8 cellular contexts compared by ENCODE assay signal in the genomic region with DNA sequence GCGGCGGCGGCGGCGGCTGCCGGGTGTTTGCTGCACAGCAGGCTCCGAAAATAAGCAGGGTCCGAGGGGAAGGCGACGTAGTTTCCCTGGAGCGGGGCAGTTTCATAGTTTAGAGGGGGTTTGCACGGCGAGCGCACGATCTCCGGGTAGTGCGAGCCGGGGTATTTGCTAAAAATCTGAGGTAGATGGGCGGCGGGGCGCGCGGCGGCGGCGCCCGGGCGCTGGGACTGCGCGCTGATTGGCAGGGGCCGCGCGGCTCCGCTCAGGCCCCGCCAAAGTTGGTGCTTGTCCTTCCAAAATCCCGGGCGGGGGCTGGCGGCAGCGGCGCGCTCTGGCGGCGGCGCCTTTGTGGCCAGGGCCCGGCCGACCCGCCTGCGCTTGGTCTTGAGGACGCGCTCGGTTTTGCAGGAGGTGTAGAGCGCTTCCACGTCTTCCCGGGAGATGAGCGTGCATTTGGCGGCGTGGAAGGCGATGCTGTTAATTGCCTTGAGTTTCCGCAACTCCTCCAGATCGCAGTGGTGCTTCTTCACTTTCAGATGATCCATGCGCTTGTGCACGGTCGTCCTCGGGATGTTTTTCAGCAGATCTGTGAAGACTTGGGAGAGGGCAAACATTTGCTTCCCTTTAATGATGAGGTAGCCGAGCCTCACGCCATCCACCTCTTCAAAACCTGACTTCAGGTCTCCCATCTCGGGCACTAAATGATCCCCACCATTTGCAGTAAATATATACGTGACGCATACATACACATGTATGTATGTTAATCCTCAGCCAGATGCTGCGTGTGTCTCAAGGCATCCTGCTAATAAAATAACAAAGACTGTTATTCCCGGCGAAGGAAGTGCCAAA. TPM values are rescaled to one million over a fixed set of nuclear protein-coding genes. Genes with fewer than 3 reads are reported as not detected.
DNase-seq lines count a peak whose midpoint lies in the region; ATAC-seq and TF ChIP-seq lines count a peak whose summit lies in the region.

No MANE protein-coding gene starts in this region.

- H3K27me3 ChIP-seq in H9 (ENCODE audit: insufficient read depth, low read length) (peaks cover 19% of the 10 kb centered on the region; the same call in 1 of the 2 replicates), heart left ventricle (peaks cover 0 to 57% (median 0%) of the 10 kb centered on the region in 9 donors), parathyroid adenoma (ENCODE audit: control insufficient read depth, insufficient read depth, low read length) (no peaks in the 10 kb centered on the region)

- peaks cover 45% of the 10 kb centered on the region for H3K27me3 Mint-ChIP-seq in H9 (ENCODE audit: low read depth)
- peaks cover 64% of the 10 kb centered on the region for H3K27me3 Mint-ChIP-seq in activated T-helper 2 cell treated with anti-CD3 and anti-CD28 coated beads, Interferon-gamma antibody, Interleukin-2, Interleukin-4, amounts not matched to agents 10 μg/mL and 5 μg/mL and 100 μg/mL, durations not matched to agents 14 hours and 24 hours and 36 hours (ENCODE audit: low read depth)

- no peaks in the 10 kb centered on the region for H3K79me1 ChIP-seq in H9 (ENCODE audit: insufficient read depth, low read depth, low read length, poor library complexity, severe bottlenecking)

- no peak overlapping the region for H3K56ac ChIP-seq in H9 (ENCODE audit: insufficient read length, low read depth, low read length)

- H3K4me3 ChIP-seq in heart left ventricle: peak overlapping the region; percentile 52 to 80 (median 70)
- peak overlapping the region; percentile 61 for H3K4me3 ChIP-seq in parathyroid adenoma (ENCODE audit: low read depth, low read length)

- H3K18ac ChIP-seq in H9 (ENCODE audit: insufficient read length, low read depth, low read length): no peak overlapping the region

- H3K14ac ChIP-seq in H9 (ENCODE audit: insufficient read depth, low read length): 0 out of 2 replicates have a peak overlapping the region, but pooled peaks have one; percentile 57

- peak overlapping the region; percentile 89 for H3K4me2 ChIP-seq in H9 (ENCODE audit: insufficient read depth, insufficient read length, low read length)
- peak overlapping the region; percentile 94 for H3K4me2 ChIP-seq in parathyroid adenoma (ENCODE audit: low read length)

- no peak overlapping the region for H3K23ac ChIP-seq in H9 (ENCODE audit: insufficient read length, low read depth, low read length)

- H2BK12ac ChIP-seq in H9 (ENCODE audit: insufficient read length, low read depth, low read length): no peak overlapping the region

- no peak overlapping the region for H2AK5ac ChIP-seq in H9 (ENCODE audit: insufficient read length, low read length)

- H3K79me2 ChIP-seq in H9 (ENCODE audit: insufficient read depth, low read length) (no peaks in the 10 kb centered on the region), parathyroid adenoma (no peaks in the 10 kb centered on the region)

- ATAC-seq in heart left ventricle: peak; percentile 12 to 83 (median 66)

- H2BK120ac ChIP-seq in H9 (ENCODE audit: low read depth, low read length, poor library complexity, severe bottlenecking): no peak overlapping the region

- H3K23me2 ChIP-seq in H9 (ENCODE audit: insufficient read length, low read depth, low read length, poor library complexity, severe bottlenecking): peaks cover 47% of the 10 kb centered on the region

- peak overlapping the region; percentile 85 to 87 for H3K4me3 Mint-ChIP-seq in H9
- peak overlapping the region; percentile 65 for H3K4me3 Mint-ChIP-seq in activated T-helper 2 cell treated with anti-CD3 and anti-CD28 coated beads, Interferon-gamma antibody, Interleukin-2, Interleukin-4, amounts not matched to agents 10 μg/mL and 5 μg/mL and 100 μg/mL, durations not matched to agents 14 hours and 24 hours and 36 hours (ENCODE audit: low read depth)

- H2BK15ac ChIP-seq in H9 (ENCODE audit: low read depth, low read length): no peak overlapping the region

- H3K4me1 Mint-ChIP-seq in H9: peaks cover 80 to 82% of the 10 kb centered on the region in 2 experiments
- peaks cover 39% of the 10 kb centered on the region for H3K4me1 Mint-ChIP-seq in activated T-helper 2 cell treated with anti-CD3 and anti-CD28 coated beads, Interferon-gamma antibody, Interleukin-2, Interleukin-4, amounts not matched to agents 10 μg/mL and 5 μg/mL and 100 μg/mL, durations not matched to agents 14 hours and 24 hours and 36 hours (ENCODE audit: low read depth)

- H3K9me3 ChIP-seq in H9 (ENCODE audit: control insufficient read depth, low read depth, low read length) (no peaks in the 10 kb centered on the region), heart left ventricle (no peaks in the 10 kb centered on the region), parathyroid adenoma (ENCODE audit: control insufficient read depth, low read length) (no peaks in the 10 kb centered on the region)

- H3K36me3 Mint-ChIP-seq in H9 (ENCODE audit: insufficient read depth in 1 of 3, low read depth in 3 of 3): no peaks in the 10 kb centered on the region; a peak in 1 of 7 replicates
- no peaks in the 10 kb centered on the region for H3K36me3 Mint-ChIP-seq in activated T-helper 2 cell treated with anti-CD3 and anti-CD28 coated beads, Interferon-gamma antibody, Interleukin-2, Interleukin-4, amounts not matched to agents 10 μg/mL and 5 μg/mL and 100 μg/mL, durations not matched to agents 14 hours and 24 hours and 36 hours (ENCODE audit: low read depth)

- H3K9me3 Mint-ChIP-seq in H9: no peaks in the 10 kb centered on the region; a peak in 2 of 5 replicates
- no peaks in the 10 kb centered on the region for H3K9me3 Mint-ChIP-seq in activated T-helper 2 cell treated with anti-CD3 and anti-CD28 coated beads, Interferon-gamma antibody, Interleukin-2, Interleukin-4, amounts not matched to agents 10 μg/mL and 5 μg/mL and 100 μg/mL, durations not matched to agents 14 hours and 24 hours and 36 hours

- H3K4ac ChIP-seq in H9 (ENCODE audit: low read depth, low read length): no peak overlapping the region

- no peak overlapping the region for H2AFZ ChIP-seq in H9 (ENCODE audit: low read length)
- H2AFZ ChIP-seq in parathyroid adenoma: peak overlapping the region; percentile 79

- no peaks in the 10 kb centered on the region for H3K36me3 ChIP-seq in heart left ventricle
- H3K36me3 ChIP-seq in parathyroid adenoma (ENCODE audit: control insufficient read depth, insufficient read depth, low read length): no peaks in the 10 kb centered on the region

- no peak overlapping the region for H3T11ph ChIP-seq in H9 (ENCODE audit: low read length)

- H3K4me1 ChIP-seq in H9 (ENCODE audit: insufficient read depth, low read length): peaks cover 11% of the 10 kb centered on the region; the same call in 1 of the 2 replicates
- peaks cover 0 to 48% (median 15%) of the 10 kb centered on the region in 12 donors for H3K4me1 ChIP-seq in heart left ventricle
- peaks cover 12% of the 10 kb centered on the region for H3K4me1 ChIP-seq in parathyroid adenoma

- H2BK5ac ChIP-seq in H9 (ENCODE audit: insufficient read length, low read length): no peak overlapping the region

- WGBS in H9 (ENCODE audit: extremely low coverage, insufficient read length, low lambda C conversion rate): no CpG with 5 or more reads among the region's 72 CpGs
- WGBS in heart left ventricle, 4 donors: 1 to 6% (median 2%) methylated on average over 14 to 72 of the region's 72 CpGs

- no peak overlapping the region for H3K27ac ChIP-seq in H9 (ENCODE audit: insufficient read length, low read depth, low read length)
- peak overlapping the region; percentile 47 to 90 (median 84) for H3K27ac ChIP-seq in heart left ventricle
- H3K27ac ChIP-seq in parathyroid adenoma: peak overlapping the region; percentile 70

- no peak overlapping the region for H2BK20ac ChIP-seq in H9 (ENCODE audit: low read depth, low read length, poor library complexity, severe bottlenecking)

- peak overlapping the region; percentile 87 to 98 (median 92) for H3K27ac Mint-ChIP-seq in H9
- no peak overlapping the region for H3K27ac Mint-ChIP-seq in activated T-helper 2 cell treated with anti-CD3 and anti-CD28 coated beads, Interferon-gamma antibody, Interleukin-2, Interleukin-4, amounts not matched to agents 10 μg/mL and 5 μg/mL and 100 μg/mL, durations not matched to agents 14 hours and 24 hours and 36 hours

- no peak for TF ChIP-seq POLR2A in heart left ventricle (IDR thresholded peaks at IDR 0.05)

- H3K9ac ChIP-seq in H9 (ENCODE audit: extremely low read depth, insufficient read length, low read length) (peak overlapping the region; percentile 53), parathyroid adenoma (no peak overlapping the region)

- H4K20me1 ChIP-seq in H9 (ENCODE audit: control insufficient read depth, insufficient read depth, insufficient read length): no peaks in the 10 kb centered on the region

- DNase-seq in activated T-cell treated with anti-CD3 and anti-CD28 coated beads for 48 hours (ENCODE audit: low read depth) (peak; percentile 41), activated T-cell treated with anti-CD3 and anti-CD28 coated beads for 4 hours (no peak), H9 (peak; percentile 79), M059J (ENCODE audit: low read depth) (peak; percentile 58), heart left ventricle (peak; percentile 68 to 86 (median 70)), cerebellar nuclear complex (lab: John Stamatoyannopoulos, UW) (no peak)
- DNase-seq in activated T-helper 2 cell treated with anti-CD3 and anti-CD28 coated beads, Interferon-gamma antibody, Interleukin-2, Interleukin-4, amounts not matched to agents 10 μg/mL and 5 μg/mL and 100 μg/mL, durations not matched to agents 14 hours and 24 hours and 36 hours (ENCODE audit: low spot score): no peak

- no peak overlapping the region for H4K5ac ChIP-seq in H9 (ENCODE audit: insufficient read length, low read depth, low read length)

- TF ChIP-seq CTCF in H9 (conservative IDR thresholded peaks at IDR 0.05) (0 out of 3 replicates have a peak, but pooled peaks have one; percentile 9), heart left ventricle (IDR thresholded peaks at IDR 0.05) (peak in 4 of 12 donors; percentile 8 to 25 (median 20)), parathyroid adenoma (IDR thresholded peaks at IDR 0.05) (no peak)

- intact Hi-C loops in activated T-helper 2 cell treated with anti-CD3 and anti-CD28 coated beads, Interferon-gamma antibody, Interleukin-2, Interleukin-4, amounts not matched to agents 10 μg/mL and 5 μg/mL and 100 μg/mL, durations not matched to agents 14 hours and 24 hours and 36 hours (cut with micrococcal nuclease): loop anchor here (1.0 to 10.0 kb wide), 6 partner anchors 9 to 957 kb away; a partner anchor contains a TSS
- intact Hi-C loops in heart left ventricle (cut with DNase I): loop anchor here in 3 of 10 donors (2.0 to 10.0 kb wide), 4 partner anchors 15 to 215 kb away; no protein-coding TSS in a partner anchor

- H4K91ac ChIP-seq in H9 (ENCODE audit: insufficient read length, low read depth, low read length): no peak overlapping the region

- no peak overlapping the region for H4K8ac ChIP-seq in H9 (replicated peaks; ENCODE audit: insufficient read length, low read depth, low read length)

RNA-seq across cellular contexts. Expression of a gene that starts 8.1 kb away (rescaled TPM):
- total RNA-seq in H9 (2021): 5.4 and 5.9 TPM in 2 replicates
- total RNA-seq in M059J (2014; rRNA removed; shearing (Covaris generic)): 1.2 and 1.9 TPM in 2 replicates
- 0.11 TPM in 2 replicates for total RNA-seq in activated T-helper 2 cell treated with anti-CD3 and anti-CD28 coated beads, Interferon-gamma antibody, Interleukin-2, Interleukin-4, amounts not matched to agents 10 μg/mL and 5 μg/mL and 100 μg/mL, durations not matched to agents 14 hours and 24 hours and 36 hours
- total RNA-seq in heart left ventricle: 1 to 10 TPM; 2.3 to 5.4 (median 3.6) TPM
- polyA plus RNA-seq in heart left ventricle: under 1 TPM; 0.61 to 0.75 TPM

RNA-seq across cellular contexts. Expression of a gene that starts 16.7 kb away (rescaled TPM):
- total RNA-seq in H9 (2021): 72.3 and 75.9 TPM in 2 replicates
- 9.1 and 9.3 TPM in 2 replicates for total RNA-seq in M059J (2014; rRNA removed; shearing (Covaris generic))
- total RNA-seq in activated T-helper 2 cell treated with anti-CD3 and anti-CD28 coated beads, Interferon-gamma antibody, Interleukin-2, Interleukin-4, amounts not matched to agents 10 μg/mL and 5 μg/mL and 100 μg/mL, durations not matched to agents 14 hours and 24 hours and 36 hours: 45.4 and 47.4 TPM in 2 replicates
- 10 to 100 TPM; 17.1 to 30.7 (median 25.2) TPM for total RNA-seq in heart left ventricle
- 10 to 100 TPM; 16.0 to 30.3 TPM for polyA plus RNA-seq in heart left ventricle

Comparison
In these comparisons a context has a peak if more than half of its experiments do, and no peak if none do; other contexts are left out.
1. DNase-seq: peak in activated T-cell treated with anti-CD3 and anti-CD28 coated beads for 48 hours (single experiment), H9 (single experiment), M059J (single experiment) and heart left ventricle (5 of 5); none in activated T-cell treated with anti-CD3 and anti-CD28 coated beads for 4 hours (single experiment), activated T-helper 2 cell treated with anti-CD3 and anti-CD28 coated beads, Interferon-gamma antibody, Interleukin-2, Interleukin-4, amounts not matched to agents 10 μg/mL and 5 μg/mL and 100 μg/mL, durations not matched to agents 14 hours and 24 hours and 36 hours (single experiment) and cerebellar nuclear complex (0 of 2).